ENCODE assay signal across 9 cellular contexts in genomic region chr4:7103599-7104365, GRCh38. TPM values are rescaled to one million over a fixed set of nuclear protein-coding genes. Genes with fewer than 3 reads are reported as not detected.
A peak's percentile ranks its signal among the peaks of the same experiment; 100 is the strongest.
DNase-seq lines count a peak whose midpoint lies in the region; ATAC-seq, FAIRE-seq and TF ChIP-seq lines count a peak whose summit lies in the region.
"Had no signal": no experiment of that assay in that cellular context is flagged by ENCODE, and none has a peak within 500 bp of the region (broad histone marks: within the 10 kb centered on the region; RNA-seq: fewer than 3 reads in every experiment).

No MANE protein-coding gene starts in this region.

- peaks cover 4% of the 10 kb centered on the region for H3K4me1 Mint-ChIP-seq in endothelial cell (ENCODE audit: unreplicated experiment)
- peaks cover 8 to 13% of the 10 kb centered on the region in 2 donors for H3K4me1 Mint-ChIP-seq in natural killer cell treated with Interleukin-12 subunit alpha and Interleukin-12 subunit beta and Interleukin-15 and Interleukin-18, amount 100 ng/mL, for 72 hours (ENCODE audit: low read depth in 2 of 2)

- H3K27ac ChIP-seq in GM23248 (no peak overlapping the region), Panc1 (ENCODE audit: low read length) (no peak overlapping the region)

- in situ Hi-C loops in GM23248 (cut with MboI) (no loop called here), Panc1 (cut with HindIII; ENCODE audit: low pct_unique_long_range_greater_than_20kb, low sequenced_read_pairs) (no loop called here)

- POLR2A ChIA-PET in Panc1 (lab: Charles Lee): no interaction called here

- no peaks in the 10 kb centered on the region for H3K9me3 Mint-ChIP-seq in endothelial cell (ENCODE audit: unreplicated experiment)
- H3K9me3 Mint-ChIP-seq in natural killer cell treated with Interleukin-12 subunit alpha and Interleukin-12 subunit beta and Interleukin-15 and Interleukin-18, amount 100 ng/mL, for 72 hours: no peaks in the 10 kb centered on the region

- H2AFZ ChIP-seq in GM23248: peak overlapping the region; percentile 92

- no TSS peak for BruUV-seq in Panc1 (replicated peaks; lab: Mats Ljungman, UMichigan)

- H3K9me3 ChIP-seq in GM23248 (ENCODE audit: low read depth) (no peaks in the 10 kb centered on the region), Panc1 (ENCODE audit: control insufficient read depth, insufficient read depth, low read depth, low read length) (no peaks in the 10 kb centered on the region)

- H3K79me2 ChIP-seq in GM23248 (ENCODE audit: insufficient read depth): no peaks in the 10 kb centered on the region

- H3K4me1 ChIP-seq in GM23248 (ENCODE audit: insufficient read depth): peaks cover 9% of the 10 kb centered on the region; the same call in 1 of the 2 replicates
- no peaks in the 10 kb centered on the region for H3K4me1 ChIP-seq in Panc1 (ENCODE audit: control insufficient read depth, insufficient read depth, low read length)

- peak overlapping the region; percentile 80 for H3K4me3 ChIP-seq in GM23248
- H3K4me3 ChIP-seq in Panc1 (ENCODE audit: low read depth in 2 of 2, low read length in 2 of 2): peak overlapping the region; percentile 58 to 75

- peak overlapping the region; percentile 77 for H3K4me3 Mint-ChIP-seq in endothelial cell (ENCODE audit: unreplicated experiment)
- H3K4me3 Mint-ChIP-seq in natural killer cell treated with Interleukin-12 subunit alpha and Interleukin-12 subunit beta and Interleukin-15 and Interleukin-18, amount 100 ng/mL, for 72 hours: peak overlapping the region; percentile 83

- ATAC-seq in Panc1 (peak; percentile 20), GM18873 (IDR thresholded peaks at IDR 0.05; ENCODE audit: low FRiP score, unreplicated experiment) (no peak)
- no peak for ATAC-seq in natural killer cell treated with Interleukin-12 subunit alpha and Interleukin-12 subunit beta and Interleukin-15 and Interleukin-18, amount 100 ng/mL, for 72 hours

- no peak overlapping the region for H3K27ac Mint-ChIP-seq in endothelial cell (ENCODE audit: unreplicated experiment)
- H3K27ac Mint-ChIP-seq in natural killer cell treated with Interleukin-12 subunit alpha and Interleukin-12 subunit beta and Interleukin-15 and Interleukin-18, amount 100 ng/mL, for 72 hours: peak overlapping the region in 1 of 2 donors; percentile 78

- H3F3A ChIP-seq in GM23248 (ENCODE audit: insufficient read depth): no peaks in the 10 kb centered on the region

- DNase-seq in GM23248 (no peak), Panc1 (ENCODE audit: low read depth, low spot score) (no peak), endothelial cell (ENCODE audit: low spot score) (no peak), GM19240 (ENCODE audit: insufficient read length, low spot score) (no peak), HTR-8/SVneo (ENCODE audit: insufficient read length, low spot score) (no peak), NCI-H1694 treated with DMSO at 0.1 percent for 48 hours (lab: John Stamatoyannopoulos, UW) (no peak)
- DNase-seq in natural killer cell treated with Interleukin-12 subunit alpha and Interleukin-12 subunit beta and Interleukin-15 and Interleukin-18, amount 100 ng/mL, for 72 hours (ENCODE audit: low spot score): no peak

- TF ChIP-seq CTCF in Panc1 (IDR thresholded peaks at IDR 0.05) (no peak), endothelial cell (IDR thresholded peaks at IDR 0.05; ENCODE audit: unreplicated experiment) (no peak)

- H4K20me1 ChIP-seq in GM23248 (ENCODE audit: insufficient read depth): no peaks in the 10 kb centered on the region

- peaks cover 12% of the 10 kb centered on the region for H3K27me3 Mint-ChIP-seq in endothelial cell (ENCODE audit: unreplicated experiment)
- peaks cover 0 to 8% of the 10 kb centered on the region in 2 donors for H3K27me3 Mint-ChIP-seq in natural killer cell treated with Interleukin-12 subunit alpha and Interleukin-12 subunit beta and Interleukin-15 and Interleukin-18, amount 100 ng/mL, for 72 hours

- no peaks in the 10 kb centered on the region for H3K9me2 ChIP-seq in GM23248 (ENCODE audit: insufficient read depth)

- no peaks in the 10 kb centered on the region for H3K36me3 Mint-ChIP-seq in endothelial cell (ENCODE audit: low read depth, unreplicated experiment)
- H3K36me3 Mint-ChIP-seq in natural killer cell treated with Interleukin-12 subunit alpha and Interleukin-12 subunit beta and Interleukin-15 and Interleukin-18, amount 100 ng/mL, for 72 hours: no peaks in the 10 kb centered on the region

- H3K27me3 ChIP-seq in GM23248 (replicated peaks; ENCODE audit: insufficient read depth) (no peaks in the 10 kb centered on the region), Panc1 (ENCODE audit: control insufficient read depth, insufficient read depth, low read length) (no peaks in the 10 kb centered on the region)

- H3K4me2 ChIP-seq in GM23248 (ENCODE audit: unreplicated experiment): peak overlapping the region; percentile 76

- no peaks in the 10 kb centered on the region for H3K36me3 ChIP-seq in GM23248 (ENCODE audit: low read depth)
- H3K36me3 ChIP-seq in Panc1 (ENCODE audit: control insufficient read depth, insufficient read depth, low read length): no peaks in the 10 kb centered on the region

- intact Hi-C loops in Panc1 (cut with micrococcal nuclease; ENCODE audit: unreplicated experiment): loop anchor here (10.0 kb wide), 1 partner anchor 191 kb away; no protein-coding TSS in a partner anchor

- H3K9ac ChIP-seq in GM23248: no peak overlapping the region

- CTCF ChIA-PET in Panc1 (lab: Charles Lee): no interaction called here

- no peak for FAIRE-seq in HTR-8/SVneo (lab: Jason Lieb, UNC)
- FAIRE-seq: TTC549 had no signal

- WGBS in GM23248 (ENCODE audit: low coverage in 1 of 2, low lambda C conversion rate in 2 of 2, missing lambda C conversion rate in 2 of 2), 2 experiments: 19 to 21% methylated on average over 22 of the region's 22 CpGs

RNA-seq across cellular contexts. Expression of gene GRPEL1, which starts 35.9 kb away (rescaled TPM):
- 21.6 and 41.8 TPM in 2 replicates for total RNA-seq in GM23248 (2014; rRNA removed; shearing (Covaris generic))
- polyA plus RNA-seq in GM23248 (2016; fragmentation: Nextera tagmentation; extraction: Ambion mirVana): 82.1 and 85.5 TPM in 2 replicates
- total RNA-seq in Panc1 (2021; ENCODE audit: unreplicated experiment) (46.6 TPM), endothelial cell (ENCODE audit: unreplicated experiment) (20.3 TPM)
- polyA plus RNA-seq in Panc1 (2012; ENCODE audit: insufficient read length): 41.8 TPM
- 10 to 100 TPM; 71.0 to 73.6 TPM for total RNA-seq in natural killer cell treated with Interleukin-12 subunit alpha and Interleukin-12 subunit beta and Interleukin-15 and Interleukin-18, amount 100 ng/mL, for 72 hours
